In genomic region chr10:129694633-129695356, GRCh38 we compare ENCODE assay signal across 18 cellular contexts.
DNase-seq lines count a peak whose midpoint lies in the region; TF ChIP-seq lines count a peak whose summit lies in the region.
"Had no signal": no experiment of that assay in that cellular context is flagged by ENCODE, and none has a peak within 500 bp of the region (broad histone marks: within the 10 kb centered on the region; RNA-seq: fewer than 3 reads in every experiment).

No MANE protein-coding gene starts in this region.

- H3K27me3 ChIP-seq in colonic mucosa = no peaks in the 10 kb centered on the region
- no peaks in the 10 kb centered on the region for H3K27me3 ChIP-seq in tibial artery
- H3K27me3 ChIP-seq: esophagus squamous epithelium had no signal

- H3K9me3 Mint-ChIP-seq in glutamatergic neuron (ENCODE audit: unreplicated experiment) = peaks cover 2% of the 10 kb centered on the region
- H3K9me3 Mint-ChIP-seq in mesothelial cell of epicardium = no peaks in the 10 kb centered on the region
- H3K9me3 Mint-ChIP-seq: activated naive CD8-positive, alpha-beta T cell treated with anti-CD3 and anti-CD28 coated beads for 36 hours; natural killer cell treated with Interleukin-12 subunit alpha and Interleukin-12 subunit beta and Interleukin-15 and Interleukin-18, amount 100 ng/mL, for 72 hours had no signal

- H3K4me1 ChIP-seq in colonic mucosa (no peaks in the 10 kb centered on the region), tibial artery (peaks cover 0 to 54% (median 41%) of the 10 kb centered on the region in 4 donors)

- H3K4me3 ChIP-seq in colonic mucosa (no peak overlapping the region), tibial artery (no peak overlapping the region)
- H3K4me3 ChIP-seq: esophagus squamous epithelium, lung had no signal

- DNase-seq in colonic mucosa (peak; percentile 44), glutamatergic neuron (no peak), mesothelial cell of epicardium (ENCODE audit: low spot score in 2 of 2, unreplicated experiment in 2 of 2) (no peak), tibial artery (peak; percentile 64 to 80), activated gamma-delta T cell treated with Interleukin-2 at 50 U/mL for 16 hours (no peak), ecto neural progenitor cell (ENCODE audit: low spot score) (no peak), GM19238 (ENCODE audit: insufficient read length, low spot score) (no peak)
- DNase-seq: activated CD4-positive, alpha-beta T cell treated with anti-CD3 and anti-CD28 coated beads, Interleukin-2, amount 50 U/mL, for 48 hours; activated naive CD8-positive, alpha-beta T cell treated with anti-CD3 and anti-CD28 coated beads for 36 hours; activated T-cell treated with anti-CD3 and anti-CD28 coated beads, Interleukin-2, amount 50 U/mL, for 48 hours; AML-193; esophagus squamous epithelium; NCI-H2029; NCI-H446 treated with DMSO at 0.1 percent for 48 hours; T-helper 1 cell had no signal

- H3K9me3 ChIP-seq in colonic mucosa (no peaks in the 10 kb centered on the region), tibial artery (no peaks in the 10 kb centered on the region)
- H3K9me3 ChIP-seq: esophagus squamous epithelium had no signal

- H3K4me1 Mint-ChIP-seq in glutamatergic neuron (ENCODE audit: low read depth, unreplicated experiment) (peaks cover 26% of the 10 kb centered on the region), mesothelial cell of epicardium (peaks cover 11% of the 10 kb centered on the region)
- H3K4me1 Mint-ChIP-seq: activated naive CD8-positive, alpha-beta T cell treated with anti-CD3 and anti-CD28 coated beads for 36 hours had no signal

- intact Hi-C loops in colonic mucosa (cut with DNase I) (no loop called here), tibial artery (cut with DNase I; ENCODE audit: low total_unique reads) (no loop called here)

- H3K4me3 Mint-ChIP-seq in glutamatergic neuron (ENCODE audit: unreplicated experiment) (no peak overlapping the region), mesothelial cell of epicardium (no peak overlapping the region)
- H3K4me3 Mint-ChIP-seq: activated naive CD8-positive, alpha-beta T cell treated with anti-CD3 and anti-CD28 coated beads for 36 hours; natural killer cell treated with Interleukin-12 subunit alpha and Interleukin-12 subunit beta and Interleukin-15 and Interleukin-18, amount 100 ng/mL, for 72 hours had no signal

- peaks cover 6% of the 10 kb centered on the region for H3K27me3 Mint-ChIP-seq in glutamatergic neuron (ENCODE audit: unreplicated experiment)
- H3K27me3 Mint-ChIP-seq in mesothelial cell of epicardium (ENCODE audit: low read depth) = no peaks in the 10 kb centered on the region
- H3K27me3 Mint-ChIP-seq: activated naive CD8-positive, alpha-beta T cell treated with anti-CD3 and anti-CD28 coated beads for 36 hours; natural killer cell treated with Interleukin-12 subunit alpha and Interleukin-12 subunit beta and Interleukin-15 and Interleukin-18, amount 100 ng/mL, for 72 hours had no signal

- H3K36me3 ChIP-seq in colonic mucosa = no peaks in the 10 kb centered on the region
- no peaks in the 10 kb centered on the region for H3K36me3 ChIP-seq in tibial artery
- H3K36me3 ChIP-seq: esophagus squamous epithelium had no signal

- no peak for TF ChIP-seq CTCF in colonic mucosa (IDR thresholded peaks at IDR 0.05)
- no peak for TF ChIP-seq CTCF in glutamatergic neuron (IDR thresholded peaks at IDR 0.05; ENCODE audit: partially characterized antibody, unreplicated experiment)
- TF ChIP-seq CTCF in mesothelial cell of epicardium (IDR thresholded peaks at IDR 0.05; ENCODE audit: unreplicated experiment) = no peak
- TF ChIP-seq CTCF in tibial artery (IDR thresholded peaks at IDR 0.05) = no peak

- H3K27ac Mint-ChIP-seq in glutamatergic neuron (ENCODE audit: unreplicated experiment) (peak overlapping the region; percentile 17), mesothelial cell of epicardium (peak overlapping the region; percentile 76)
- H3K27ac Mint-ChIP-seq: activated naive CD8-positive, alpha-beta T cell treated with anti-CD3 and anti-CD28 coated beads for 36 hours; natural killer cell treated with Interleukin-12 subunit alpha and Interleukin-12 subunit beta and Interleukin-15 and Interleukin-18, amount 100 ng/mL, for 72 hours had no signal

- H3K9ac ChIP-seq in colonic mucosa (ENCODE audit: low read depth in 2 of 2, low read length in 2 of 2) = no peak overlapping the region

- no peaks in the 10 kb centered on the region for H3K36me3 Mint-ChIP-seq in glutamatergic neuron (ENCODE audit: unreplicated experiment)
- H3K36me3 Mint-ChIP-seq in mesothelial cell of epicardium = no peaks in the 10 kb centered on the region
- H3K36me3 Mint-ChIP-seq: activated naive CD8-positive, alpha-beta T cell treated with anti-CD3 and anti-CD28 coated beads for 36 hours; natural killer cell treated with Interleukin-12 subunit alpha and Interleukin-12 subunit beta and Interleukin-15 and Interleukin-18, amount 100 ng/mL, for 72 hours had no signal

- H3K27ac ChIP-seq in colonic mucosa = no peak overlapping the region
- peak overlapping the region; percentile 17 to 51 for H3K27ac ChIP-seq in tibial artery
- H3K27ac ChIP-seq: esophagus squamous epithelium, VCaP had no signal

Comparison
In these comparisons a context has a peak if more than half of its experiments do, and no peak if none do; other contexts are left out.
1. DNase-seq: peak in colonic mucosa (single experiment) and tibial artery (2 of 2); none in glutamatergic neuron (single experiment), mesothelial cell of epicardium (0 of 2), activated gamma-delta T cell treated with Interleukin-2 at 50 U/mL for 16 hours (single experiment), ecto neural progenitor cell (single experiment) and GM19238 (single experiment).